Comparison of ENCODE assay signal across 8 cellular contexts in the genomic region with DNA sequence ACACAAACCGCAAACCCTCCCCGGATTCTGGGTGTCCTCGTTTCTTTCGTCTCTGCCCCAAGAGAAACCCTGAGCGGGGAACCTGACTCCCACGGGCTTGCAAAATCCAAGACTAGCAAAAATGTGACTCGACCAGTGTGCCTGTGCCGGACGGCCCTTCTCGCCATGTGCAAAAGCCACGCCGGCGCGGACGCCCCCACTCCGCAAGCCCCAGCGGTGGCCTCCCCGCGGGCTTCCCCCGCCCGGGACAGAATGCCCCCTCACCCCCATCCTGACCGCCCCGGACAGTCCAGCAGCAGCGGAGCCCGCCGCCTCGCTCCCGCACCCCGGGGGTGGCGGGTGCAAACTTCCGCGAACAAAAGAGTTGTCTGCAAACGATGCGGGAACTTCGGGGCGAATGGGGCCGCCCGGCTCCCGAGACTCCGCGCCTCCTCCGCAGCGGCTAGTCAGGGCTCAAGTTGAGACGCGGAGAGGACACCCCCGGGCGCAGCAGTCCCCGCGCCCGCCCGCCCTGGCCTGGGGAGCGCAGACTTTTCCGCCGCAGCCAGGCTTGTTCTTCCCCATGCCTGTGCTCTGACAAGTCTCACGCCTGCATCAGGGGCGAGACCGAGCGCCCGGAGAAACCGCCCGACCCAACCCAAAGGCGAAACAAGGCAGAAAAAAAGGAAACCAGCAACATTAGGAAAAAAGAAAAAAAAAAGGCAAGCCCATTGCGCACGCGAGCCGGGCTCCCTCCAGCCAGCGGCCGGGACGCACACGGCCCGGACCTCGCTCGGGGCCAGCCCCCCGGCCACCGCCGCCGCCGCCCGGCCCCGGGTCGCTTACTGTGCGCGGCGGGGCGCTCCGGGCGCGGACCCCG. TPM values are rescaled to one million over a fixed set of nuclear protein-coding genes. Genes with fewer than 3 reads are reported as not detected.
DNase-seq lines count a peak whose midpoint lies in the region; ATAC-seq and TF ChIP-seq lines count a peak whose summit lies in the region.

No MANE protein-coding gene starts in this region.

- WGBS in suprapubic skin, result under 1% methylated on average over 53 of the region's 89 CpGs

- DNase-seq in ELR (ENCODE audit: low read depth), result peak; percentile 55
- peak; percentile 24 for DNase-seq in central memory CD4-positive, alpha-beta T cell
- peak in 1 of 2 donors; percentile 89 for DNase-seq in left lung
- peak in 1 of 2 donors; percentile 77 for DNase-seq in suprapubic skin (ENCODE audit: low spot score in 2 of 2)
- DNase-seq in NK-92 (lab: John Stamatoyannopoulos, UW; ENCODE audit: unreplicated experiment), result no peak
- no peak for DNase-seq in DMS79 (lab: John Stamatoyannopoulos, UW)

- H3K27me3 ChIP-seq in left lung, result no peaks in the 10 kb centered on the region
- no peaks in the 10 kb centered on the region for H3K27me3 ChIP-seq in suprapubic skin

- no peak for TF ChIP-seq CTCF in left lung (IDR thresholded peaks at IDR 0.05)
- TF ChIP-seq CTCF in suprapubic skin (IDR thresholded peaks at IDR 0.05), result no peak

- TF ChIP-seq EP300 in suprapubic skin (IDR thresholded peaks at IDR 0.05), result no peak

- H3K27ac ChIP-seq in left lung (peak overlapping the region; percentile 72 to 93), suprapubic skin (peak overlapping the region; percentile 95)

- TF ChIP-seq POLR2A in Raji (IDR thresholded peaks at IDR 0.05; ENCODE audit: insufficient read depth, low read depth, low read length), result peak; percentile 34; the same call in 1 of the 2 replicates
- TF ChIP-seq POLR2A in suprapubic skin (IDR thresholded peaks at IDR 0.05), result no peak

- intact Hi-C loops in left lung (cut with DNase I), result loop anchor here in 1 of 2 donors (5.0 kb wide), 2 partner anchors 111 to 211 kb away; no protein-coding TSS in a partner anchor

- H3K4me3 ChIP-seq in left lung (peak overlapping the region; percentile 65 to 83), suprapubic skin (peak overlapping the region; percentile 90)

- ATAC-seq in HG02623 (IDR thresholded peaks at IDR 0.05; ENCODE audit: unreplicated experiment) (peak; percentile 20), left lung (peak; percentile 7)

- H3K36me3 ChIP-seq in left lung (no peaks in the 10 kb centered on the region), suprapubic skin (no peaks in the 10 kb centered on the region)

- H3K9me3 ChIP-seq in left lung, result no peaks in the 10 kb centered on the region
- H3K9me3 ChIP-seq in suprapubic skin, result no peaks in the 10 kb centered on the region

- H3K4me1 ChIP-seq in left lung (peaks cover 47 to 55% of the 10 kb centered on the region in 2 donors), suprapubic skin (peaks cover 81% of the 10 kb centered on the region)

RNA-seq across cellular contexts. Expression of a gene that starts 0.8 kb away (rescaled TPM):
- total RNA-seq in left lung, result 10 to 100 TPM; 26.6 to 34.6 TPM
- total RNA-seq in suprapubic skin, result 10 to 100 TPM; 63.5 to 75.5 (median 67.3) TPM

RNA-seq across cellular contexts. Expression of a gene that starts 48.3 kb away (rescaled TPM):
- total RNA-seq in left lung, result 10 to 100 TPM; 14.9 to 15.5 TPM
- 10 to 100 TPM; 11.4 to 23.8 (median 15.3) TPM for total RNA-seq in suprapubic skin

RNA-seq across cellular contexts. Expression of a gene that starts 58.2 kb away (rescaled TPM):
- total RNA-seq in left lung, result 10 to 100 TPM; 12.8 to 13.8 TPM
- total RNA-seq in suprapubic skin, result 10 to 100 TPM; 12.4 to 17.3 (median 15.7) TPM

Comparison
In these comparisons a context has a peak if more than half of its experiments do, and no peak if none do; other contexts are left out.
1. DNase-seq: peak in ELR (single experiment) and central memory CD4-positive, alpha-beta T cell (single experiment); none in NK-92 (single experiment) and DMS79 (single experiment).